Comparison of ENCODE assay signal across 14 cellular contexts in the genomic region with DNA sequence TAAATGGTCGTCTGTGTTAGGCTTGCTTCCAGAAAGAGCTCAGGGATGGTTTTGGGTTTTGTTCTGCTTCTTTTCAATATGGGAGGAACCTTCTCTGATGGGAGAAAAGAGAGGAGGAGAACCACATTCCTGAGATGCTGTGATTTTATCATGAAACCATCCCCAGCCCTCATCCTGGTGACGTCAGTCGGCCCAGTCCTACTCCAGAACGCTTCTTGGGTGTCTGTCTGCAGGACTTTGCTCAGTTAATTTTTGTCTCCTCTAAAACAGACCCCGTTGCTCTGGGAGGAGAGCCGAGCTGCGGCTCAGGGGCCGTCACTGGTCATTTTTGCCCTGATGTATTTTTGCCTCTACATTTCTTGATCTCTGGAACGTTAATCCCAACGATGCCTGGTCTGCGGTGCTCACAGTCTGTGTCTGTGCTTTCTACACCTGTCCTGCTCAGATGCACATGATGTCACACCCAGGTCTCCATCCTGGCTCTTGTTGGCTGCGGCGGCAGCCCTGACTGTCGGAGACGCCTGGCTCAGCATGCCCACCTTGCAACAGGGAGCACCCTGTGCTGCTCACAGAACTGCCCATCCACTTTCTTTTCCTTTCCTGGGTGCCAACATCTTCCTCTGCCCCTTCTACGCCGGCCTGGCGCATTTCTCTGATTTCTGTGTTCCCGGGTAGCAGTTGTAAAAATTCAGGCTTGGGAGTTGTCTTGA.
A peak's percentile ranks its signal among the peaks of the same experiment; 100 is the strongest.
DNase-seq lines count a peak whose midpoint lies in the region; ATAC-seq and TF ChIP-seq lines count a peak whose summit lies in the region.
"Had no signal": no experiment of that assay in that cellular context is flagged by ENCODE, and none has a peak within 500 bp of the region (broad histone marks: within the 10 kb centered on the region; RNA-seq: fewer than 3 reads in every experiment).

No MANE protein-coding gene starts in this region.

- no peaks in the 10 kb centered on the region for H3K36me3 ChIP-seq in brain microvascular endothelial cell (replicated peaks)
- no peaks in the 10 kb centered on the region for H3K36me3 ChIP-seq in mesendoderm (ENCODE audit: control insufficient read depth, insufficient read depth, low read length)

- peaks cover 29% of the 10 kb centered on the region for H3K79me1 ChIP-seq in mesendoderm (ENCODE audit: low read length)

- no peak for DNase-seq in activated CD8-positive, alpha-beta T cell treated with anti-CD3 and anti-CD28 coated beads for 36 hours
- DNase-seq in activated CD8-positive, alpha-beta T cell treated with anti-CD3 and anti-CD28 coated beads, Interleukin-2, amount 10 ng/mL, durations not matched to agents 7 days and 5 days = no peak
- peak; percentile 65 for DNase-seq in brain microvascular endothelial cell
- DNase-seq in mesendoderm = peak; percentile 78
- DNase-seq in GM10266 (ENCODE audit: extremely low spot score) = no peak
- DNase-seq in stimulated activated CD4-positive, alpha-beta T cell treated with anti-CD3 and anti-CD28 coated beads, Interleukin-1b, Interleukin-23, amount 100 ng/mL, for 48 hours = no peak
- DNase-seq in SKM-1 treated with dmso at 0.1 percent for 144 hours (lab: John Stamatoyannopoulos, UW; ENCODE audit: unreplicated experiment) = no peak
- DNase-seq: 8988T; NCI-H2081 treated with DMSO at 0.1 percent for 48 hours; stimulated activated CD4-positive, alpha-beta T cell treated with anti-CD3 and anti-CD28 coated beads, Interleukin-4, amount 100 ng/mL, for 1 hour; T-helper 9 cell had no signal

- H3K23ac ChIP-seq in mesendoderm (ENCODE audit: low read length) = no peak overlapping the region

- H3K4me1 Mint-ChIP-seq in activated CD8-positive, alpha-beta T cell treated with anti-CD3 and anti-CD28 coated beads for 36 hours (ENCODE audit: low read depth) = peaks cover 18% of the 10 kb centered on the region
- peaks cover 4% of the 10 kb centered on the region for H3K4me1 Mint-ChIP-seq in activated CD8-positive, alpha-beta T cell treated with anti-CD3 and anti-CD28 coated beads, Interleukin-2, amount 10 ng/mL, durations not matched to agents 7 days and 5 days (ENCODE audit: low read depth)

- peak overlapping the region; percentile 55 for H3K27ac Mint-ChIP-seq in activated CD8-positive, alpha-beta T cell treated with anti-CD3 and anti-CD28 coated beads for 36 hours
- H3K27ac Mint-ChIP-seq in activated CD8-positive, alpha-beta T cell treated with anti-CD3 and anti-CD28 coated beads, Interleukin-2, amount 10 ng/mL, durations not matched to agents 7 days and 5 days = no peak overlapping the region

- no peak for TF ChIP-seq CTCF in activated CD8-positive, alpha-beta T cell treated with anti-CD3 and anti-CD28 coated beads for 36 hours (IDR thresholded peaks at IDR 0.05)
- TF ChIP-seq CTCF in brain microvascular endothelial cell (IDR thresholded peaks at IDR 0.05; ENCODE audit: low read depth, low read length, missing control alignments) (no peak), GM10266 (IDR thresholded peaks at IDR 0.05; ENCODE audit: control insufficient read depth, insufficient read depth, low read depth, missing control alignments) (no peak)

- H4K5ac ChIP-seq in mesendoderm (ENCODE audit: low read length) = no peak overlapping the region

- H3K4me1 ChIP-seq in mesendoderm (ENCODE audit: control insufficient read depth, low read depth, low read length) = peaks cover 2% of the 10 kb centered on the region

- H3K27ac ChIP-seq in brain microvascular endothelial cell (peak overlapping the region; percentile 81), mesendoderm (ENCODE audit: low read depth, low read length) (no peak overlapping the region), temporal lobe (ENCODE audit: low read depth, low read length) (peak overlapping the region; percentile 13)

- H2BK15ac ChIP-seq in mesendoderm (replicated peaks; ENCODE audit: low read depth) = no peak overlapping the region

- POLR2A ChIA-PET in activated CD8-positive, alpha-beta T cell treated with anti-CD3 and anti-CD28 coated beads for 36 hours (lab: Charles Lee) = no interaction called here
- POLR2A ChIA-PET in activated CD8-positive, alpha-beta T cell treated with anti-CD3 and anti-CD28 coated beads, Interleukin-2, amount 10 ng/mL, durations not matched to agents 7 days and 5 days (lab: Charles Lee) = no interaction called here

- H2BK120ac ChIP-seq in mesendoderm (ENCODE audit: low read depth, low read length) = no peak overlapping the region

- H4K8ac ChIP-seq in mesendoderm (ENCODE audit: low read depth, low read length) = no peak overlapping the region

- no CpG with 5 or more reads among the region's 19 CpGs for WGBS in mesendoderm (ENCODE audit: extremely low coverage, insufficient coverage, low lambda C conversion rate)

- in situ Hi-C loops in brain microvascular endothelial cell (cut with HindIII; ENCODE audit: low pct_ligation_motif_present, low sequenced_read_pairs) = no loop called here

- no peak overlapping the region for H2AK5ac ChIP-seq in mesendoderm (ENCODE audit: low read length)

- no peaks in the 10 kb centered on the region for H3K27me3 Mint-ChIP-seq in activated CD8-positive, alpha-beta T cell treated with anti-CD3 and anti-CD28 coated beads for 36 hours
- H3K27me3 Mint-ChIP-seq in activated CD8-positive, alpha-beta T cell treated with anti-CD3 and anti-CD28 coated beads, Interleukin-2, amount 10 ng/mL, durations not matched to agents 7 days and 5 days (ENCODE audit: low read depth) = no peaks in the 10 kb centered on the region
- H3K27me3 Mint-ChIP-seq: central memory CD8-positive, alpha-beta T cell had no signal

- no peak for ATAC-seq in activated CD8-positive, alpha-beta T cell treated with anti-CD3 and anti-CD28 coated beads for 36 hours
- no peak for ATAC-seq in activated CD8-positive, alpha-beta T cell treated with anti-CD3 and anti-CD28 coated beads, Interleukin-2, amount 10 ng/mL, durations not matched to agents 7 days and 5 days

- H3K56ac ChIP-seq in mesendoderm (ENCODE audit: low read length) = peak overlapping the region; percentile 26

- H3K4me3 ChIP-seq in brain microvascular endothelial cell (ENCODE audit: low read depth, low read length) (no peak overlapping the region), mesendoderm (ENCODE audit: low read length) (no peak overlapping the region)
- H3K4me3 ChIP-seq: mucosa of descending colon had no signal

- H3K4ac ChIP-seq in mesendoderm (ENCODE audit: low read depth, low read length) = no peak overlapping the region

- no peaks in the 10 kb centered on the region for H3K9me3 Mint-ChIP-seq in activated CD8-positive, alpha-beta T cell treated with anti-CD3 and anti-CD28 coated beads for 36 hours
- H3K9me3 Mint-ChIP-seq in activated CD8-positive, alpha-beta T cell treated with anti-CD3 and anti-CD28 coated beads, Interleukin-2, amount 10 ng/mL, durations not matched to agents 7 days and 5 days (ENCODE audit: insufficient read depth) = no peaks in the 10 kb centered on the region
- H3K9me3 Mint-ChIP-seq: central memory CD8-positive, alpha-beta T cell had no signal

- intact Hi-C loops in activated CD8-positive, alpha-beta T cell treated with anti-CD3 and anti-CD28 coated beads for 36 hours (cut with micrococcal nuclease) = no loop called here

- no peaks in the 10 kb centered on the region for H3K27me3 ChIP-seq in brain microvascular endothelial cell (replicated peaks)
- no peaks in the 10 kb centered on the region for H3K27me3 ChIP-seq in mesendoderm (ENCODE audit: insufficient read depth, low read length, poor library complexity)

- H3K79me2 ChIP-seq in mesendoderm (ENCODE audit: control insufficient read depth, insufficient read depth, low read length) = peaks cover 69% of the 10 kb centered on the region

- H3K4me2 ChIP-seq in mesendoderm (ENCODE audit: low read length) = no peak overlapping the region

- no peak overlapping the region for H3K9ac ChIP-seq in mesendoderm (ENCODE audit: low read length)

- CTCF ChIA-PET in activated CD8-positive, alpha-beta T cell treated with anti-CD3 and anti-CD28 coated beads for 36 hours (lab: Charles Lee) = no interaction called here
- CTCF ChIA-PET in activated CD8-positive, alpha-beta T cell treated with anti-CD3 and anti-CD28 coated beads, Interleukin-2, amount 10 ng/mL, durations not matched to agents 7 days and 5 days (lab: Charles Lee) = no interaction called here

- no peak overlapping the region for H3K18ac ChIP-seq in mesendoderm (ENCODE audit: low read length)

- H3K36me3 Mint-ChIP-seq in activated CD8-positive, alpha-beta T cell treated with anti-CD3 and anti-CD28 coated beads for 36 hours (ENCODE audit: low read depth) = peaks cover 3% of the 10 kb centered on the region
- H3K36me3 Mint-ChIP-seq in activated CD8-positive, alpha-beta T cell treated with anti-CD3 and anti-CD28 coated beads, Interleukin-2, amount 10 ng/mL, durations not matched to agents 7 days and 5 days (ENCODE audit: low read depth) = peaks cover 2% of the 10 kb centered on the region

- no peak overlapping the region for H2BK5ac ChIP-seq in mesendoderm (ENCODE audit: low read length)

- no peak overlapping the region for H3K4me3 Mint-ChIP-seq in activated CD8-positive, alpha-beta T cell treated with anti-CD3 and anti-CD28 coated beads for 36 hours
- H3K4me3 Mint-ChIP-seq in activated CD8-positive, alpha-beta T cell treated with anti-CD3 and anti-CD28 coated beads, Interleukin-2, amount 10 ng/mL, durations not matched to agents 7 days and 5 days = no peak overlapping the region
- H3K4me3 Mint-ChIP-seq: central memory CD8-positive, alpha-beta T cell had no signal

Comparison
In these comparisons a context has a peak if more than half of its experiments do, and no peak if none do; other contexts are left out.
1. DNase-seq: peak in brain microvascular endothelial cell (single experiment) and mesendoderm (single experiment); none in activated CD8-positive, alpha-beta T cell treated with anti-CD3 and anti-CD28 coated beads for 36 hours (single experiment), activated CD8-positive, alpha-beta T cell treated with anti-CD3 and anti-CD28 coated beads, Interleukin-2, amount 10 ng/mL, durations not matched to agents 7 days and 5 days (single experiment), GM10266 (single experiment), stimulated activated CD4-positive, alpha-beta T cell treated with anti-CD3 and anti-CD28 coated beads, Interleukin-1b, Interleukin-23, amount 100 ng/mL, for 48 hours (single experiment) and SKM-1 treated with dmso at 0.1 percent for 144 hours (single experiment).